ENCODE assay signal across 28 cellular contexts in genomic region chr5:115944501-115944900, GRCh38. TPM values are rescaled to one million over a fixed set of nuclear protein-coding genes. Genes with fewer than 3 reads are reported as not detected.
DNase-seq lines count a peak whose midpoint lies in the region; ATAC-seq, FAIRE-seq and TF ChIP-seq lines count a peak whose summit lies in the region.
"Had no signal": no experiment of that assay in that cellular context is flagged by ENCODE, and none has a peak within 500 bp of the region (broad histone marks: within the 10 kb centered on the region; RNA-seq: fewer than 3 reads in every experiment).

No MANE protein-coding gene starts in this region.

- H3K27ac ChIP-seq in HepG2 (ENCODE audit: extremely low read length, insufficient read depth, low read length) (no peak overlapping the region), right lobe of liver (no peak overlapping the region)
- H3K27ac ChIP-seq: BLaER1 had no signal

- no peaks in the 10 kb centered on the region for H4K20me1 ChIP-seq in HepG2 (ENCODE audit: insufficient read depth, low read length)
- H4K20me1 ChIP-seq: BLaER1 had no signal

- H3K4me2 ChIP-seq in HepG2 (ENCODE audit: low read depth, low read length) = no peak overlapping the region
- H3K4me2 ChIP-seq: BLaER1 had no signal

- H2AFZ ChIP-seq in HepG2 (ENCODE audit: low read length) = no peak overlapping the region

- no peak overlapping the region for H3K4me3 Mint-ChIP-seq in WTC11
- H3K4me3 Mint-ChIP-seq in activated naive CD4-positive, alpha-beta T cell treated with anti-CD3 and anti-CD28 coated beads for 36 hours = no peak overlapping the region
- H3K4me3 Mint-ChIP-seq in nephron progenitor cell = no peak overlapping the region
- H3K4me3 Mint-ChIP-seq: CD14-positive monocyte; CD4-positive, alpha-beta memory T cell; CD4-positive, CD25-positive, alpha-beta regulatory T cell; CD8-positive, alpha-beta memory T cell had no signal

- no peak for TF ChIP-seq POLR2A in HepG2 (IDR thresholded peaks at IDR 0.05; ENCODE audit: insufficient read depth in 1 of 2, low read depth in 2 of 2, low read length in 2 of 2)
- TF ChIP-seq POLR2A in right lobe of liver (IDR thresholded peaks at IDR 0.05) = no peak

- H3K4me1 ChIP-seq in HepG2 (ENCODE audit: insufficient read depth, low read length) = no peaks in the 10 kb centered on the region
- no peaks in the 10 kb centered on the region for H3K4me1 ChIP-seq in right lobe of liver
- H3K4me1 ChIP-seq: BE2C, BLaER1 had no signal

- H3K4me3 ChIP-seq in HepG2 (replicated peaks in 1 of 3; ENCODE audit: insufficient read depth in 1 of 3, low read depth in 2 of 3, low read length in 3 of 3) = no peak overlapping the region
- H3K4me3 ChIP-seq in right lobe of liver = no peak overlapping the region
- H3K4me3 ChIP-seq: BLaER1, GM12878 had no signal

- H3K9me3 ChIP-seq in HepG2 (ENCODE audit: low read length) = no peaks in the 10 kb centered on the region
- H3K9me3 ChIP-seq in right lobe of liver = no peaks in the 10 kb centered on the region
- H3K9me3 ChIP-seq: BE2C, BLaER1 had no signal

- CTCF ChIA-PET in HepG2 (lab: Yijun Ruan, JAX; ENCODE audit: low intra/inter-chr PET ratio, low total read pairs) (no interaction called here), WTC11 (lab: Charles Lee) (interaction anchor here (0.8 kb wide), 1 partner anchor 18 kb away, joined by 4 read pairs; the partner anchor contains the start of gene LVRN)
- CTCF ChIA-PET in activated naive CD4-positive, alpha-beta T cell treated with anti-CD3 and anti-CD28 coated beads for 36 hours (lab: Charles Lee) = no interaction called here

- POLR2A ChIA-PET in HepG2 (lab: Yijun Ruan, JAX) (no interaction called here), WTC11 (lab: Charles Lee) (no interaction called here)

- H3K79me2 ChIP-seq in HepG2 (ENCODE audit: insufficient read depth, low read length) = no peaks in the 10 kb centered on the region

- DNase-seq in HepG2 (ENCODE audit: low spot score) (peak; percentile 3), right lobe of liver (no peak), WTC11 (ENCODE audit: low spot score) (no peak), nephron progenitor cell (no peak)
- DNase-seq in activated naive CD4-positive, alpha-beta T cell treated with anti-CD3 and anti-CD28 coated beads for 36 hours = no peak
- DNase-seq: 8988T; ACHN; BE2C; C1 segment of cervical spinal cord; CD4-positive, alpha-beta memory T cell; CD4-positive, CD25-positive, alpha-beta regulatory T cell; CD8-positive, alpha-beta memory T cell; COR-L47; DMS 273 treated with DMSO at 0.1 percent for 48 hours; DMS153; DMS53; DMS79; DND-41; EL; GDM1 had no signal

- BruUV-seq in HepG2 (replicated peaks; lab: Mats Ljungman, UMichigan) = no TSS peak

- no peak for FAIRE-seq in HepG2 (lab: Jason Lieb, UNC)
- FAIRE-seq: A204.1, GM12878, GM12892, GM18507 had no signal

- 0% methylated on average over 3 of the region's 3 CpGs for WGBS in HepG2 (ENCODE audit: low lambda C conversion rate)
- 83% methylated on average over 3 of the region's 3 CpGs for WGBS in right lobe of liver (ENCODE audit: insufficient coverage, low coverage, low lambda C conversion rate, missing lambda C conversion rate)

- H3K4me1 Mint-ChIP-seq in WTC11 (peaks cover 5% of the 10 kb centered on the region), nephron progenitor cell (no peaks in the 10 kb centered on the region)
- H3K4me1 Mint-ChIP-seq in activated naive CD4-positive, alpha-beta T cell treated with anti-CD3 and anti-CD28 coated beads for 36 hours (ENCODE audit: low read depth) = no peaks in the 10 kb centered on the region
- H3K4me1 Mint-ChIP-seq: CD4-positive, alpha-beta memory T cell; CD4-positive, CD25-positive, alpha-beta regulatory T cell; CD8-positive, alpha-beta memory T cell had no signal

- no peak overlapping the region for H3K9ac ChIP-seq in HepG2 (ENCODE audit: insufficient read depth, low read depth, low read length)
- H3K9ac ChIP-seq: BLaER1 had no signal

- H3K9me3 Mint-ChIP-seq in WTC11 (peaks cover 12% of the 10 kb centered on the region), nephron progenitor cell (peaks cover 14% of the 10 kb centered on the region)
- H3K9me3 Mint-ChIP-seq in activated naive CD4-positive, alpha-beta T cell treated with anti-CD3 and anti-CD28 coated beads for 36 hours = peaks cover 3% of the 10 kb centered on the region

- TF ChIP-seq RAD21 in HepG2 (CRISPR knock-in tag; IDR thresholded peaks at IDR 0.05) = no peak

- no peak overlapping the region for H3K27ac Mint-ChIP-seq in WTC11
- no peak overlapping the region for H3K27ac Mint-ChIP-seq in activated naive CD4-positive, alpha-beta T cell treated with anti-CD3 and anti-CD28 coated beads for 36 hours
- H3K27ac Mint-ChIP-seq in nephron progenitor cell = no peak overlapping the region
- H3K27ac Mint-ChIP-seq: CD14-positive monocyte; CD4-positive, alpha-beta memory T cell; CD4-positive, CD25-positive, alpha-beta regulatory T cell; CD8-positive, alpha-beta memory T cell had no signal

- H3K36me3 Mint-ChIP-seq in WTC11 (peaks cover 2% of the 10 kb centered on the region), nephron progenitor cell (ENCODE audit: low read depth) (no peaks in the 10 kb centered on the region)
- H3K36me3 Mint-ChIP-seq in activated naive CD4-positive, alpha-beta T cell treated with anti-CD3 and anti-CD28 coated beads for 36 hours (ENCODE audit: low read depth) = no peaks in the 10 kb centered on the region
- H3K36me3 Mint-ChIP-seq: CD14-positive monocyte; CD4-positive, alpha-beta memory T cell; CD4-positive, CD25-positive, alpha-beta regulatory T cell had no signal

- TF ChIP-seq EP300 in HepG2 (IDR thresholded peaks at IDR 0.05; ENCODE audit: low read depth in 2 of 2, low read length in 2 of 2) (no peak), HepG2 (CRISPR knock-in tag; IDR thresholded peaks at IDR 0.05; ENCODE audit: borderline replicate concordance) (no peak)

- H3K27me3 Mint-ChIP-seq in WTC11 (ENCODE audit: low read depth) (no peaks in the 10 kb centered on the region), nephron progenitor cell (ENCODE audit: low read depth, poor library complexity) (peaks cover 3% of the 10 kb centered on the region)
- H3K27me3 Mint-ChIP-seq in activated naive CD4-positive, alpha-beta T cell treated with anti-CD3 and anti-CD28 coated beads for 36 hours (ENCODE audit: low read depth) = peaks cover 7% of the 10 kb centered on the region

- TF ChIP-seq CTCF in HepG2 (CRISPR knock-in tag; IDR thresholded peaks at IDR 0.05) (no peak), right lobe of liver (IDR thresholded peaks at IDR 0.05) (no peak), WTC11 (IDR thresholded peaks at IDR 0.05) (no peak), nephron progenitor cell (IDR thresholded peaks at IDR 0.05) (no peak)

- intact Hi-C loops in HepG2 (cut with micrococcal nuclease; ENCODE audit: unreplicated experiment) = no loop called here
- intact Hi-C loops in right lobe of liver (cut with DNase I) = no loop called here
- intact Hi-C loops in activated naive CD4-positive, alpha-beta T cell treated with anti-CD3 and anti-CD28 coated beads for 36 hours (cut with micrococcal nuclease) = no loop called here

- no peaks in the 10 kb centered on the region for H3K36me3 ChIP-seq in HepG2 (replicated peaks in 1 of 2; ENCODE audit: control insufficient read depth in 1 of 2, insufficient read depth in 2 of 2, low read length in 2 of 2)
- H3K36me3 ChIP-seq in right lobe of liver = no peaks in the 10 kb centered on the region
- H3K36me3 ChIP-seq: BE2C, BLaER1 had no signal

- H3K27me3 ChIP-seq in HepG2 (ENCODE audit: control insufficient read depth in 1 of 2, insufficient read depth in 2 of 2, low read length in 2 of 2) (no peaks in the 10 kb centered on the region; a peak in 1 of 5 replicates), right lobe of liver (no peaks in the 10 kb centered on the region)
- H3K27me3 ChIP-seq: BE2C, BLaER1 had no signal

- in situ Hi-C loops in HepG2 (cut with HindIII; ENCODE audit: extremely low pct_ligation_motif_present, low pct_unique_long_range_greater_than_20kb) = no loop called here

- ATAC-seq in HepG2 = no peak
- ATAC-seq in right lobe of liver = no peak
- no peak for ATAC-seq in WTC11
- ATAC-seq: GM12878 had no signal

TF ChIP-seq in HepG2, 621 proteins besides CTCF, POLR2A, EP300 and RAD21 (continues in another document):
- TF ChIP-seq ZNF30 (CRISPR knock-in tag; IDR thresholded peaks at IDR 0.05) = no peak
- no peak for TF ChIP-seq NFIC (IDR thresholded peaks at IDR 0.05; ENCODE audit: low read length)

TF ChIP-seq in WTC11, 78 proteins besides CTCF, POLR2A, EP300 and RAD21 (continues in another document):
- TF ChIP-seq GABPB1 (CRISPR knock-in tag; IDR thresholded peaks at IDR 0.05) (peak; percentile 61), TP53 (CRISPR knock-in tag; IDR thresholded peaks at IDR 0.05) (no peak)

RNA-seq across cellular contexts. Expression of gene LVRN, which starts 17.8 kb away (rescaled TPM):
- total RNA-seq in HepG2 (2016; rRNA removed; fragmentation: Illumina TruSeq; extraction: Trizol) = 0.09 and 0.14 TPM in 2 replicates
- total RNA-seq in HepG2 (2016; cell fraction: cytosol; rRNA removed; fragmentation: Illumina TruSeq; extraction: Trizol; ENCODE audit: low read depth) = not detected in 2 replicates
- total RNA-seq in HepG2 (2016; cell fraction: insoluble cytoplasmic fraction; rRNA removed; fragmentation: Illumina TruSeq; extraction: Trizol) = 0.06 TPM in 1 of 2 replicates, not detected in the other
- total RNA-seq in HepG2 (2016; cell fraction: membrane; rRNA removed; fragmentation: Illumina TruSeq; extraction: Trizol) = 0.10 and 0.19 TPM in 2 replicates
- total RNA-seq in HepG2 (2016; cell fraction: nucleus; rRNA removed; fragmentation: Illumina TruSeq; extraction: Trizol) = not detected in 2 replicates
- 0.20 and 0.44 TPM in 2 replicates for polyA plus RNA-seq in HepG2 (2011; rRNA removed)
- 0.04 and 0.09 TPM in 2 replicates for polyA plus RNA-seq in HepG2 (2011; cell fraction: cytosol; rRNA removed)
- polyA plus RNA-seq in HepG2 (2011; cell fraction: nucleus; rRNA removed) = 0.27 and 0.95 TPM in 2 replicates
- 0.19 and 0.36 TPM in 2 replicates for polyA plus RNA-seq in HepG2 (2012)
- polyA plus RNA-seq in HepG2 (2016; cell fraction: cytosol; fragmentation: Illumina TruSeq; extraction: Trizol; ENCODE audit: low read depth) = not detected in 2 replicates
- polyA plus RNA-seq in HepG2 (2016; cell fraction: insoluble cytoplasmic fraction; fragmentation: Illumina TruSeq; extraction: Trizol; ENCODE audit: low read depth) = 0.04 TPM in 1 of 2 replicates, not detected in the other
- polyA plus RNA-seq in HepG2 (2016; cell fraction: membrane; fragmentation: Illumina TruSeq; extraction: Trizol; ENCODE audit: low read depth) = 0.05 TPM in 1 of 2 replicates, not detected in the other
- 0.12 and 0.23 TPM in 2 replicates for polyA plus RNA-seq in HepG2 (2016; cell fraction: nucleus; fragmentation: Illumina TruSeq; extraction: Trizol; ENCODE audit: insufficient read depth, low read depth)
- polyA minus RNA-seq in HepG2 (2011; rRNA and poly(A)+ RNA removed; ENCODE audit: low replicate concordance) = 0.10 TPM in 1 of 2 replicates, not detected in the other
- not detected in 2 replicates for polyA minus RNA-seq in HepG2 (2011; cell fraction: cytosol; rRNA and poly(A)+ RNA removed)
- polyA minus RNA-seq in HepG2 (2011; cell fraction: nucleus; rRNA and poly(A)+ RNA removed) = 1.2 and 1.5 TPM in 2 replicates
- total RNA-seq in right lobe of liver = under 1 TPM in 2 of 6 experiments, not detected in 4; 0.07 to 0.11 TPM
- total RNA-seq in WTC11 (2021) = 0.13 to 0.32 TPM (median 0.27 TPM) in 3 replicates
- not detected for total RNA-seq in activated naive CD4-positive, alpha-beta T cell treated with anti-CD3 and anti-CD28 coated beads for 36 hours
- total RNA-seq: A673; CD4-positive, alpha-beta memory T cell; CD4-positive, CD25-positive, alpha-beta regulatory T cell; G401 had no signal
- polyA plus RNA-seq: CD14-positive monocyte; CD4-positive, alpha-beta memory T cell; CD4-positive, CD25-positive, alpha-beta regulatory T cell; CD8-positive, alpha-beta memory T cell had no signal

Comparison
In these comparisons a context has a peak if more than half of its experiments do, and no peak if none do; other contexts are left out.
1. Of the 50 proteins assayed by ChIP-seq in both HepG2 and WTC11: peak only in HepG2: none; only in WTC11: GABPB1; in both: none; in neither: 49.